ENCODE assay signal across 33 cellular contexts in the genomic region with DNA sequence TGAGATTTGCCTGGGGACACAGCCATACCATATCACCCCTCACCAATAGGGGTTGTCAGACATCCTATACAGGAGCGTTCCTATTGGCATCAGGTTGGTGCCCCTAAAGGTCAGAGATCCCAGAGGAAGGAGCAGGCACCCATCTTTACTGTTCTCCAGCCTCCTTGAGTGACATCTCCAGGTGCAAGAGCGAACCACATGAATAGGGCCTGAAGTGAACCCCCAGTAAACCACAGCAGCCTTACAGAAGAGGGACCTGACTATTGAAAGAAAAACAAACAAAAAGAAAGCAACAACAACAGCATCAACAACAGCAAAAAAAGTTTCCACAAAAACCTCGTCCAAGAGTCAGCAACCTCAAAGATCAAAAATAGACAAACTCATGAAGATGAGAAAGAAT.
"Had no signal": no experiment of that assay in that cellular context is flagged by ENCODE, and none has a peak within 500 bp of the region (broad histone marks: within the 10 kb centered on the region; RNA-seq: fewer than 3 reads in every experiment).

No MANE protein-coding gene starts in this region.

- H3K27ac Mint-ChIP-seq: activated B cell treated with CpG ODN at 0.5 μM for 24 hours; activated CD4-positive, alpha-beta memory T cell treated with anti-CD3 and anti-CD28 coated beads for 36 hours; activated CD4-positive, alpha-beta T cell treated with anti-CD3 and anti-CD28 coated beads, Interleukin-2, amount 10 ng/mL, durations not matched to agents 24 days and 14 days; activated CD8-positive, alpha-beta T cell treated with anti-CD3 and anti-CD28 coated beads for 36 hours; activated naive CD4-positive, alpha-beta T cell treated with anti-CD3 and anti-CD28 coated beads for 36 hours; activated naive CD4-positive, alpha-beta T cell treated with anti-CD3 and anti-CD28 coated beads, Interleukin-2, amount 50 U/mL, for 72 hours; activated naive CD8-positive, alpha-beta T cell treated with anti-CD3 and anti-CD28 coated beads for 36 hours; activated T-cell treated with anti-CD3 and anti-CD28 coated beads, Interleukin-2, amount 50 U/mL, for 72 hours; activated T-helper 1 cell treated with anti-CD3 and anti-CD28 coated beads, Interleukin-12 subunit alpha, Interleukin-12 subunit beta, Interleukin-2, Interleukin-4 antibody, amounts not matched to agents 30 ng/mL and 10 ng/mL and 1 ng/mL, durations not matched to agents 14 hours and 24 hours and 36 hours; activated T-helper 17 cell treated with anti-CD3 and anti-CD28 coated beads, Interleukin-2, amount 50 U/mL, for 72 hours; T-helper 2 cell treated with Interferon-gamma antibody and Interleukin-4, amounts not matched to agents 5 μg/mL and 100 μg/mL, for 36 hours had no signal

- H3K4me3 ChIP-seq: adrenal gland, body of pancreas, breast epithelium had no signal

- H3K9me3 ChIP-seq: body of pancreas had no signal

- H3K27ac ChIP-seq: adrenal gland, body of pancreas, brain microvascular endothelial cell, breast epithelium, VCaP had no signal

- H3K4me1 ChIP-seq: adrenal gland, body of pancreas, breast epithelium had no signal

- H3K27me3 ChIP-seq: adrenal gland, body of pancreas, brain microvascular endothelial cell, breast epithelium had no signal

- H3K36me3 ChIP-seq: adrenal gland, brain microvascular endothelial cell, breast epithelium had no signal

- DNase-seq: activated B cell treated with CpG ODN at 0.5 μM for 24 hours; activated CD4-positive, alpha-beta memory T cell treated with anti-CD3 and anti-CD28 coated beads for 36 hours; activated CD4-positive, alpha-beta T cell treated with anti-CD3 and anti-CD28 coated beads for 4 hours; activated CD4-positive, alpha-beta T cell treated with anti-CD3 and anti-CD28 coated beads, Interleukin-2, amount 10 ng/mL, durations not matched to agents 24 days and 14 days; activated CD4-positive, alpha-beta T cell treated with anti-CD3 and anti-CD28 coated beads, Interleukin-2, amount 50 U/mL, for 1 hour; activated CD4-positive, alpha-beta T cell treated with anti-CD3 and anti-CD28 coated beads, Interleukin-2, amount 50 U/mL, for 4 hours; activated CD4-positive, CD25-positive, alpha-beta regulatory T cell treated with anti-CD3 and anti-CD28 coated beads, Interleukin-2, amount 50 U/mL, for 72 hours; activated CD8-positive, alpha-beta memory T cell treated with anti-CD3 and anti-CD28 coated beads, Interleukin-2, amount 50 U/mL, for 4 hours; activated CD8-positive, alpha-beta T cell treated with anti-CD3 and anti-CD28 coated beads for 36 hours; activated effector memory CD4-positive, alpha-beta T cell treated with anti-CD3 and anti-CD28 coated beads, Interleukin-2, amount 50 U/mL, for 16 hours; activated gamma-delta T cell treated with Interleukin-2 at 50 U/mL for 16 hours; activated naive CD4-positive, alpha-beta T cell; activated naive CD4-positive, alpha-beta T cell treated with anti-CD3 and anti-CD28 coated beads for 36 hours; activated naive CD4-positive, alpha-beta T cell treated with anti-CD3 and anti-CD28 coated beads, Interleukin-2, amount 50 U/mL, for 16 hours; activated naive CD8-positive, alpha-beta T cell treated with anti-CD3 and anti-CD28 coated beads for 36 hours; activated T-cell treated with anti-CD3 and anti-CD28 coated beads for 4 hours; activated T-cell treated with anti-CD3 and anti-CD28 coated beads, Interleukin-2, amount 50 U/mL, for 1 hour; activated T-cell treated with anti-CD3 and anti-CD28 coated beads, Interleukin-2, amount 50 U/mL, for 4 hours; activated T-cell treated with anti-CD3 and anti-CD28 coated beads, Interleukin-2, amount 50 U/mL, for 72 hours; adrenal gland; amniotic stem cell; aorta; body of pancreas; brain microvascular endothelial cell; central memory CD4-positive, alpha-beta T cell; T-helper 2 cell; T-helper 9 cell had no signal

- H3K4me1 Mint-ChIP-seq: activated B cell treated with CpG ODN at 0.5 μM for 24 hours; activated naive CD8-positive, alpha-beta T cell treated with anti-CD3 and anti-CD28 coated beads for 36 hours; activated T-helper 17 cell treated with anti-CD3 and anti-CD28 coated beads, Interleukin-2, amount 50 U/mL, for 72 hours had no signal

- H3K4me3 Mint-ChIP-seq: activated B cell treated with CpG ODN at 0.5 μM for 24 hours; activated CD4-positive, alpha-beta memory T cell treated with anti-CD3 and anti-CD28 coated beads for 36 hours; activated CD4-positive, alpha-beta T cell treated with anti-CD3 and anti-CD28 coated beads, Interleukin-2, amount 10 ng/mL, durations not matched to agents 24 days and 14 days; activated CD8-positive, alpha-beta T cell treated with anti-CD3 and anti-CD28 coated beads for 36 hours; activated naive CD4-positive, alpha-beta T cell treated with anti-CD3 and anti-CD28 coated beads for 36 hours; activated naive CD8-positive, alpha-beta T cell treated with anti-CD3 and anti-CD28 coated beads for 36 hours; activated T-cell treated with anti-CD3 and anti-CD28 coated beads, Interleukin-2, amount 50 U/mL, for 4 hours; activated T-cell treated with anti-CD3 and anti-CD28 coated beads, Interleukin-2, amount 50 U/mL, for 72 hours; activated T-helper 1 cell treated with anti-CD3 and anti-CD28 coated beads, Interleukin-12 subunit alpha, Interleukin-12 subunit beta, Interleukin-2, Interleukin-4 antibody, amounts not matched to agents 30 ng/mL and 10 ng/mL and 1 ng/mL, durations not matched to agents 14 hours and 24 hours and 36 hours; activated T-helper 17 cell treated with anti-CD3 and anti-CD28 coated beads, Interleukin-2, amount 50 U/mL, for 72 hours; T-helper 2 cell treated with Interferon-gamma antibody and Interleukin-4, amounts not matched to agents 5 μg/mL and 100 μg/mL, for 36 hours had no signal
